ENCODE assay signal across 8 cellular contexts in genomic region chrX:101097546-101098453, GRCh38. TPM values are rescaled to one million over a fixed set of nuclear protein-coding genes. Genes with fewer than 3 reads are reported as not detected.
A peak's percentile ranks its signal among the peaks of the same experiment; 100 is the strongest.
DNase-seq lines count a peak whose midpoint lies in the region; ATAC-seq, FAIRE-seq and TF ChIP-seq lines count a peak whose summit lies in the region.

Gene CENPI (plus strand): TSS chrX:101098204. CDS start chrX:101101071, 2,867 bp downstream.

- dilution Hi-C loops in keratinocyte (cut with MboI; ENCODE audit: extremely low pct_ligation_motif_present, low sequenced_read_pairs) = no loop called here

- H3K36me3 ChIP-seq in BE2C = no peaks in the 10 kb centered on the region
- no peaks in the 10 kb centered on the region for H3K36me3 ChIP-seq in keratinocyte (ENCODE audit: control insufficient read depth in 2 of 2, extremely low read depth in 1 of 2, insufficient read depth in 2 of 2, low read length in 2 of 2)

- DNase-seq in BE2C (peak; percentile 92), GM19239 (ENCODE audit: insufficient read length, low spot score) (peak; percentile 77), NCI-H510A treated with DMSO at 0.1 percent for 48 hours (lab: John Stamatoyannopoulos, UW) (peak; percentile 89), choroid plexus epithelial cell (ENCODE audit: low read depth) (peak; percentile 95), keratinocyte (ENCODE audit: low read depth, low spot score) (peak; percentile 52)
- peak; percentile 81 to 84 for DNase-seq in activated CD4-positive, alpha-beta T cell treated with anti-CD3 and anti-CD28 coated beads for 24 hours (ENCODE audit: low read depth in 2 of 2)
- DNase-seq in stimulated activated CD4-positive, alpha-beta T cell treated with anti-CD3 and anti-CD28 coated beads, Interleukin-12 subunit alpha, Interleukin-12 subunit beta, amount 100 ng/mL, for 48 hours (ENCODE audit: low read depth in 2 of 3, low spot score in 1 of 3) = peak; percentile 79 to 90 (median 89)

- H3K4me2 ChIP-seq in keratinocyte (ENCODE audit: control insufficient read depth, extremely low read depth, insufficient read depth, low read depth, low read length) = peak within 1 kb of the TSS; percentile 68

- H3K4me3 ChIP-seq in BE2C (ENCODE audit: low read depth, low read length) (peak within 1 kb of the TSS; percentile 67), choroid plexus epithelial cell (ENCODE audit: low read depth, low read length) (peak within 1 kb of the TSS; percentile 67), keratinocyte (ENCODE audit: control insufficient read depth in 2 of 3, extremely low read depth in 1 of 3, insufficient read depth in 2 of 3, low read depth in 1 of 3, low read length in 3 of 3) (peak within 1 kb of the TSS; percentile 44 to 77 (median 61))

- peaks cover 18% of the 10 kb centered on the region for H3K79me2 ChIP-seq in keratinocyte (ENCODE audit: control insufficient read depth, insufficient read depth, low read length)

- no peaks in the 10 kb centered on the region for H3K9me1 ChIP-seq in keratinocyte (ENCODE audit: control insufficient read depth, extremely low read depth, insufficient read depth, low read length)

- peak within 1 kb of the TSS; percentile 8 for H3K27ac ChIP-seq in keratinocyte (ENCODE audit: control insufficient read depth, insufficient read depth, low read length)

- FAIRE-seq in GM19239 (lab: Jason Lieb, UNC) = peak; percentile 100
- peak; percentile 65 for FAIRE-seq in keratinocyte (lab: Jason Lieb, UNC)

- H3K9me3 ChIP-seq in BE2C (no peaks in the 10 kb centered on the region), keratinocyte (ENCODE audit: control insufficient read depth, low read depth, low read length) (no peaks in the 10 kb centered on the region)

- H4K20me1 ChIP-seq in keratinocyte (ENCODE audit: control insufficient read depth, extremely low read depth, insufficient read depth, low read length) = no peaks in the 10 kb centered on the region

- H3K27me3 ChIP-seq in BE2C (no peaks in the 10 kb centered on the region), keratinocyte (ENCODE audit: control insufficient read depth, extremely low read depth, insufficient read depth, low read length) (no peaks in the 10 kb centered on the region)

- H2AFZ ChIP-seq in keratinocyte (ENCODE audit: control insufficient read depth, low read length) = peak within 1 kb of the TSS; percentile 74

- peak; percentile 100 for ATAC-seq in HG03442 (IDR thresholded peaks at IDR 0.05; ENCODE audit: unreplicated experiment)

- no peaks in the 10 kb centered on the region for H3K4me1 ChIP-seq in BE2C
- peaks cover 2% of the 10 kb centered on the region for H3K4me1 ChIP-seq in keratinocyte (ENCODE audit: control insufficient read depth, extremely low read depth, insufficient read depth, low read length)

- peak within 1 kb of the TSS; percentile 63 for H3K9ac ChIP-seq in keratinocyte (ENCODE audit: control insufficient read depth, extremely low read depth, insufficient read depth, low read length)

- TF ChIP-seq CTCF in BE2C (IDR thresholded peaks at IDR 0.05; ENCODE audit: low read depth, low read length) = no peak
- TF ChIP-seq CTCF in choroid plexus epithelial cell (conservative IDR thresholded peaks at IDR 0.05; ENCODE audit: low read depth, low read length) = no peak
- no peak for TF ChIP-seq CTCF in keratinocyte (optimal IDR thresholded peaks at IDR 0.05 in 1 of 3, IDR thresholded peaks at IDR 0.05 in 1 of 3, conservative IDR thresholded peaks at IDR 0.05 in 1 of 3; ENCODE audit: extremely low read depth in 1 of 3, insufficient read depth in 2 of 3, low read length in 3 of 3)

RNA-seq across cellular contexts. Expression of gene CENPI, which starts in this region (rescaled TPM):
- 0.19 TPM for polyA plus RNA-seq in BE2C (2012; ENCODE audit: insufficient read depth, insufficient read length, low read depth)
- polyA plus RNA-seq in keratinocyte = 2.4 to 10.5 TPM (median 5.7 TPM) in 3 replicates
- polyA plus RNA-seq in keratinocyte (2011; ENCODE audit: low read depth) = 0.11 TPM
- 1.8 and 3.2 TPM in 2 replicates for polyA plus RNA-seq in keratinocyte (2011; cell fraction: cytosol; rRNA removed)
- polyA plus RNA-seq in keratinocyte (2011; cell fraction: nucleus; rRNA removed) = 3.4 and 3.7 TPM in 2 replicates
- polyA plus RNA-seq in keratinocyte (2012; ENCODE audit: low replicate concordance) = 0.23 and 8.0 TPM in 2 replicates
- polyA minus RNA-seq in keratinocyte = 3.9 to 18.1 TPM (median 4.2 TPM) in 3 replicates
- polyA minus RNA-seq in keratinocyte (2011; cell fraction: cytosol; rRNA and poly(A)+ RNA removed) = 1.2 TPM
- 5.5 and 8.7 TPM in 2 replicates for polyA minus RNA-seq in keratinocyte (2011; cell fraction: nucleus; rRNA and poly(A)+ RNA removed)

Comparison
In these comparisons a context has a peak if more than half of its experiments do, and no peak if none do; other contexts are left out.
1. Peak in every context shown above with its lines: DNase-seq, ATAC-seq, H3K4me3 ChIP-seq and H3K27ac ChIP-seq.